ENCODE assay signal across 8 cellular contexts in genomic region chr1:32014937-32015363, GRCh38. TPM values are rescaled to one million over a fixed set of nuclear protein-coding genes. Genes with fewer than 3 reads are reported as not detected.
A peak's percentile ranks its signal among the peaks of the same experiment; 100 is the strongest.
DNase-seq lines count a peak whose midpoint lies in the region; ATAC-seq, FAIRE-seq and TF ChIP-seq lines count a peak whose summit lies in the region.

No MANE protein-coding gene starts in this region.

- H3K27me3 ChIP-seq in GM12878 (replicated peaks in 1 of 2; ENCODE audit: control insufficient read depth in 2 of 2, insufficient read depth in 2 of 2, low read length in 1 of 2) (no peaks in the 10 kb centered on the region), uterus (no peaks in the 10 kb centered on the region)

- H3K36me3 Mint-ChIP-seq in stimulated activated naive CD8-positive, alpha-beta T cell treated with anti-CD3 and anti-CD28 coated beads, Interleukin-15, Interleukin-2, amounts not matched to agents 100 ng/mL and 50 ng/mL, for 24 hours (ENCODE audit: low read depth): peaks cover 40% of the 10 kb centered on the region

- no peak for DNase-seq in stimulated activated naive CD8-positive, alpha-beta T cell treated with anti-CD3 and anti-CD28 coated beads, Interleukin-15, Interleukin-2, amounts not matched to agents 100 U/mL and 50 U/mL, for 24 hours
- DNase-seq in GM12878 (ENCODE audit: low read depth, low spot score) (no peak), lung microvascular endothelial cell (ENCODE audit: low read depth in 2 of 2) (peak; percentile 31 to 34), uterus (no peak), mucosa of gallbladder (ENCODE audit: low spot score) (no peak), NK-92 (lab: John Stamatoyannopoulos, UW; ENCODE audit: unreplicated experiment) (no peak)

- intact Hi-C loops in GM12878 (cut with micrococcal nuclease; ENCODE audit: unreplicated experiment) (loop anchor here (5.0 kb wide), 2 partner anchors 33 to 78 kb away; partner anchors contain the start of gene PTP4A2), uterus (cut with DNase I; ENCODE audit: low total_unique reads) (no loop called here)

- peak overlapping the region; percentile 96 for H3K4me3 Mint-ChIP-seq in stimulated activated naive CD8-positive, alpha-beta T cell treated with anti-CD3 and anti-CD28 coated beads, Interleukin-15, Interleukin-2, amounts not matched to agents 100 ng/mL and 50 ng/mL, for 24 hours

- SMC1A ChIA-PET in GM12878 (lab: Charles Lee; ENCODE audit: uncharacterized antibody, unreplicated experiment): interaction anchor here (0.7 to 1.9 kb wide), 7 partner anchors 10 to 444 kb away, joined by 3 to 6 read pairs (median 4); partner anchors contain the start of gene KPNA6

- TF ChIP-seq EP300 in GM12878 (IDR thresholded peaks at IDR 0.05; ENCODE audit: borderline replicate concordance in 1 of 2, control insufficient read depth in 1 of 2, low read depth in 2 of 2, low read length in 2 of 2): no peak

- H3K9me3 ChIP-seq in GM12878 (replicated peaks; ENCODE audit: control insufficient read depth, insufficient read depth, low read length) (peaks cover under 1% of the 10 kb centered on the region; the same call in 2 of the 3 replicates), uterus (no peaks in the 10 kb centered on the region)

- H3K4me3 ChIP-seq in GM12878: peak overlapping the region; percentile 99
- peak overlapping the region; percentile 59 to 90 for H3K4me3 ChIP-seq in uterus

- POLR2A ChIA-PET in GM12878 (lab: Charles Lee): interaction anchor here (0.5 to 4.0 kb wide), 9 partner anchors 10 to 1333 kb away, joined by 3 to 25 read pairs (median 7); partner anchors contain the start of genes KPNA6 and TMEM39B

- WGBS in GM12878 (ENCODE audit: insufficient coverage, insufficient replicate concordance, low lambda C conversion rate, missing lambda C conversion rate): 1% methylated on average over 14 of the region's 14 CpGs

- no TSS peak for BruUV-seq in GM12878 (replicated peaks; lab: Mats Ljungman, UMichigan)

- CTCF ChIA-PET in GM12878 (lab: Yijun Ruan, JAX): interaction anchor here (0.7 to 2.3 kb wide), 8 partner anchors 9 to 94 kb away, joined by 3 to 12 read pairs (median 4); partner anchors contain the start of gene PTP4A2

- peaks cover 47% of the 10 kb centered on the region for H3K4me1 Mint-ChIP-seq in stimulated activated naive CD8-positive, alpha-beta T cell treated with anti-CD3 and anti-CD28 coated beads, Interleukin-15, Interleukin-2, amounts not matched to agents 100 ng/mL and 50 ng/mL, for 24 hours (ENCODE audit: low read depth)

- in situ Hi-C loops in GM12878 (cut with MboI): no loop called here

- H3K36me3 ChIP-seq in GM12878 (ENCODE audit: control insufficient read depth in 2 of 2, insufficient read depth in 2 of 2, low read length in 1 of 2): peaks cover 0 to 6% of the 10 kb centered on the region in 2 experiments; a peak in 2 of 4 replicates
- H3K36me3 ChIP-seq in uterus: no peaks in the 10 kb centered on the region

- H3K27me3 Mint-ChIP-seq in stimulated activated naive CD8-positive, alpha-beta T cell treated with anti-CD3 and anti-CD28 coated beads, Interleukin-15, Interleukin-2, amounts not matched to agents 100 ng/mL and 50 ng/mL, for 24 hours: no peaks in the 10 kb centered on the region

- H2AFZ ChIP-seq in GM12878 (ENCODE audit: control insufficient read depth, low read depth, low read length): no peak overlapping the region

- peak overlapping the region; percentile 77 for H3K4me2 ChIP-seq in GM12878 (ENCODE audit: control insufficient read depth, insufficient read depth)

- no peak for TF ChIP-seq POLR2A in GM12878 (IDR thresholded peaks at IDR 0.05; ENCODE audit: low read depth, low read length)
- TF ChIP-seq POLR2A in uterus (IDR thresholded peaks at IDR 0.05): no peak

- no peak for FAIRE-seq in GM12878 (lab: Jason Lieb, UNC)

- H3K27ac ChIP-seq in GM12878 (ENCODE audit: control insufficient read depth, insufficient read depth): peak overlapping the region; percentile 94
- peak overlapping the region; percentile 95 to 98 for H3K27ac ChIP-seq in uterus

- H3K9ac ChIP-seq in GM12878 (ENCODE audit: control insufficient read depth, insufficient read depth, low read length): peak overlapping the region; percentile 99

- peak overlapping the region; percentile 84 for H3K27ac Mint-ChIP-seq in stimulated activated naive CD8-positive, alpha-beta T cell treated with anti-CD3 and anti-CD28 coated beads, Interleukin-15, Interleukin-2, amounts not matched to agents 100 ng/mL and 50 ng/mL, for 24 hours

- no peaks in the 10 kb centered on the region for H3K9me3 Mint-ChIP-seq in stimulated activated naive CD8-positive, alpha-beta T cell treated with anti-CD3 and anti-CD28 coated beads, Interleukin-15, Interleukin-2, amounts not matched to agents 100 ng/mL and 50 ng/mL, for 24 hours

- H3K79me2 ChIP-seq in GM12878 (ENCODE audit: control insufficient read depth, insufficient read depth, low read length): peaks cover 63% of the 10 kb centered on the region

- H3K4me1 ChIP-seq in GM12878 (ENCODE audit: control insufficient read depth, insufficient read depth, low read length): peaks cover 8% of the 10 kb centered on the region
- H3K4me1 ChIP-seq in uterus: peaks cover 0 to 9% of the 10 kb centered on the region in 2 donors

- RAD21 ChIA-PET in GM12878 (lab: Charles Lee; ENCODE audit: unreplicated experiment): interaction anchor here (0.9 to 4.0 kb wide), 6 partner anchors 29 to 235 kb away, joined by 3 to 26 read pairs (median 4); partner anchors contain the start of gene TMEM39B

- TF ChIP-seq CTCF in GM12878 (IDR thresholded peaks at IDR 0.05 in 2 of 3, conservative IDR thresholded peaks at IDR 0.05 in 1 of 3; ENCODE audit: control insufficient read depth in 2 of 3, extremely low read depth in 1 of 3, insufficient read depth in 1 of 3, low read depth in 3 of 3, low read length in 3 of 3) (no peak), uterus (IDR thresholded peaks at IDR 0.05) (no peak)

- no peaks in the 10 kb centered on the region; the same call in 1 of the 2 replicates for H4K20me1 ChIP-seq in GM12878 (ENCODE audit: control insufficient read depth, insufficient read depth)

- no peak for ATAC-seq in stimulated activated naive CD8-positive, alpha-beta T cell treated with anti-CD3 and anti-CD28 coated beads, Interleukin-15, Interleukin-2, amounts not matched to agents 100 U/mL and 50 U/mL, for 24 hours
- ATAC-seq in GM12878: peak; percentile 11
- ATAC-seq in GM18858 (IDR thresholded peaks at IDR 0.05; ENCODE audit: unreplicated experiment): no peak

- TF ChIP-seq RAD21 in GM12878 (IDR thresholded peaks at IDR 0.05; ENCODE audit: insufficient read depth, low read depth, low read length): no peak

TF ChIP-seq in GM12878, 131 proteins besides CTCF, POLR2A, EP300 and RAD21 (continues in another document):
- TF ChIP-seq BRCA1 (IDR thresholded peaks at IDR 0.05; ENCODE audit: low read depth, low read length): no peak

RNA-seq across cellular contexts. Expression of gene KHDRBS1, which starts 1.3 kb away (rescaled TPM):
- 64.4 and 68.6 TPM in 2 replicates for total RNA-seq in GM12878 (2013; cell fraction: nucleolus; rRNA removed)
- total RNA-seq in GM12878 (2014; rRNA removed) (70.5 and 82.1 TPM in 2 replicates), GM12878 (2014; rRNA removed; fragmentation: Illumina TruSeq; extraction: Trizol) (94.4 and 96.7 TPM in 2 replicates), GM12878 (2021) (197 and 204 TPM in 2 replicates), lung microvascular endothelial cell (41.5 and 51.6 TPM in 2 replicates), uterus (100 to 1,000 TPM in 2 of 4 donors, 10 to 100 TPM in 2; 40.9 to 142 (median 96.5) TPM), mucosa of gallbladder (99.4 TPM)
- 86.5 TPM for polyA plus RNA-seq in GM12878 (2011; ENCODE audit: low read depth)
- polyA plus RNA-seq in GM12878 (2011; rRNA removed) (55.8 and 75.1 TPM in 2 replicates), GM12878 (2014; fragmentation: Illumina TruSeq; extraction: Trizol) (163 and 170 TPM in 2 replicates), GM12878 (2014; fragmentation: Nextera tagmentation; extraction: Ambion mirVana) (10 to 100 TPM; 42.5 to 97.6 TPM), GM12878 (2014; rRNA removed) (90.0 and 97.9 TPM in 2 replicates), GM12878 (2016; fragmentation: Nextera tagmentation; extraction: Ambion mirVana) (100 to 1,000 TPM; 142 to 157 TPM)
- 45.5 and 56.2 TPM in 2 replicates for polyA plus RNA-seq in GM12878 (2011; cell fraction: cytosol; rRNA removed)
- polyA plus RNA-seq in GM12878 (2011; cell fraction: nucleus; rRNA removed): 47.1 and 71.8 TPM in 2 replicates
- polyA plus RNA-seq in GM12878 (2012): 125 and 131 TPM in 2 replicates
- 29.4 and 34.5 TPM in 2 replicates for polyA minus RNA-seq in GM12878 (2011; rRNA and poly(A)+ RNA removed)
- 36.6 and 38.2 TPM in 2 replicates for polyA minus RNA-seq in GM12878 (2011; cell fraction: cytosol; rRNA and poly(A)+ RNA removed)
- 16.7 and 34.1 TPM in 2 replicates for polyA minus RNA-seq in GM12878 (2011; cell fraction: nucleus; rRNA and poly(A)+ RNA removed)

RNA-seq across cellular contexts. Expression of gene TMEM39B, which starts 57.8 kb away (rescaled TPM):
- 12.3 and 16.0 TPM in 2 replicates for total RNA-seq in GM12878 (2013; cell fraction: nucleolus; rRNA removed)
- 5.4 and 6.8 TPM in 2 replicates for total RNA-seq in GM12878 (2014; rRNA removed)
- total RNA-seq in GM12878 (2014; rRNA removed; fragmentation: Illumina TruSeq; extraction: Trizol): 6.0 and 6.3 TPM in 2 replicates
- 24.3 TPM in 2 replicates for total RNA-seq in GM12878 (2021)
- polyA plus RNA-seq in GM12878 (2011; ENCODE audit: low read depth): 9.7 TPM
- 4.4 and 14.3 TPM in 2 replicates for polyA plus RNA-seq in GM12878 (2011; rRNA removed)
- polyA plus RNA-seq in GM12878 (2011; cell fraction: cytosol; rRNA removed): 31.1 and 32.2 TPM in 2 replicates
- 23.5 and 25.2 TPM in 2 replicates for polyA plus RNA-seq in GM12878 (2011; cell fraction: nucleus; rRNA removed)
- 17.9 and 21.4 TPM in 2 replicates for polyA plus RNA-seq in GM12878 (2012)
- 5.7 and 11.7 TPM in 2 replicates for polyA plus RNA-seq in GM12878 (2014; fragmentation: Illumina TruSeq; extraction: Trizol)
- polyA plus RNA-seq in GM12878 (2014; fragmentation: Nextera tagmentation; extraction: Ambion mirVana): 1 to 10 TPM; 2.3 to 3.4 TPM
- 13.0 and 18.9 TPM in 2 replicates for polyA plus RNA-seq in GM12878 (2014; rRNA removed)
- polyA plus RNA-seq in GM12878 (2016; fragmentation: Nextera tagmentation; extraction: Ambion mirVana): 10 to 100 TPM; 25.1 to 27.2 TPM
- polyA minus RNA-seq in GM12878 (2011; rRNA and poly(A)+ RNA removed): 18.7 and 25.6 TPM in 2 replicates
- polyA minus RNA-seq in GM12878 (2011; cell fraction: cytosol; rRNA and poly(A)+ RNA removed): 8.3 and 13.0 TPM in 2 replicates
- polyA minus RNA-seq in GM12878 (2011; cell fraction: nucleus; rRNA and poly(A)+ RNA removed): 5.0 and 8.5 TPM in 2 replicates
- total RNA-seq in lung microvascular endothelial cell: 8.5 and 10.5 TPM in 2 replicates
- total RNA-seq in uterus: 10 to 100 TPM in 1 of 4 donors, 1 to 10 TPM in 2, under 1 TPM in 1; 0.88 to 22.4 (median 3.6) TPM
- total RNA-seq in mucosa of gallbladder: 18.4 TPM

Comparison
In these comparisons a context has a peak if more than half of its experiments do, and no peak if none do; other contexts are left out.
1. DNase-seq: peak in lung microvascular endothelial cell (2 of 2); none in stimulated activated naive CD8-positive, alpha-beta T cell treated with anti-CD3 and anti-CD28 coated beads, Interleukin-15, Interleukin-2, amounts not matched to agents 100 U/mL and 50 U/mL, for 24 hours (single experiment), GM12878 (single experiment), uterus (0 of 2), mucosa of gallbladder (single experiment) and NK-92 (single experiment).